In genomic region chr17:2337811-2338657, GRCh38 we compare ENCODE assay signal across 8 cellular contexts. TPM values are rescaled to one million over a fixed set of nuclear protein-coding genes. Genes with fewer than 3 reads are reported as not detected.
A peak's percentile ranks its signal among the peaks of the same experiment; 100 is the strongest.
DNase-seq lines count a peak whose midpoint lies in the region; ATAC-seq, FAIRE-seq and TF ChIP-seq lines count a peak whose summit lies in the region.

No MANE protein-coding gene starts in this region.

- peaks cover 28% of the 10 kb centered on the region for H3K36me3 ChIP-seq in endodermal cell (ENCODE audit: control insufficient read depth, insufficient read depth, low read length)

- H3K4me3 ChIP-seq in AG09309 (ENCODE audit: control insufficient read depth, low read depth, low read length), result peak overlapping the region; percentile 54
- peak overlapping the region; percentile 88 for H3K4me3 ChIP-seq in endodermal cell (ENCODE audit: low read length)

- H3K4me1 ChIP-seq in endodermal cell (ENCODE audit: control insufficient read depth, insufficient read depth, low read length), result peaks cover 11% of the 10 kb centered on the region

- no peak for DNase-seq in AG09309 (ENCODE audit: low read depth)
- DNase-seq in NCI-H146 (lab: John Stamatoyannopoulos, UW), result peak; percentile 58
- peak; percentile 80 for DNase-seq in activated CD8-positive, alpha-beta memory T cell treated with anti-CD3 and anti-CD28 coated beads for 24 hours
- DNase-seq in endodermal cell, result peak; percentile 90
- peak; percentile 45 to 69 for DNase-seq in mesothelial cell of epicardium (ENCODE audit: low spot score in 2 of 2, unreplicated experiment in 2 of 2)
- peak; percentile 21 to 30 for DNase-seq in stimulated activated CD8-positive, alpha-beta memory T cell treated with anti-CD3 and anti-CD28 coated beads, Interleukin-7, amount 100 ng/mL, for 48 hours (ENCODE audit: extremely low read depth in 1 of 2, low read depth in 1 of 2)
- DNase-seq in RCC 7860 (ENCODE audit: low spot score), result no peak

- peak; percentile 24 for ATAC-seq in GM19035 (IDR thresholded peaks at IDR 0.05; ENCODE audit: unreplicated experiment)

- H3K4me3 Mint-ChIP-seq in endodermal cell (no peak overlapping the region), mesothelial cell of epicardium (peak overlapping the region; percentile 100)

- H3K4me1 Mint-ChIP-seq in endodermal cell (peaks cover 14% of the 10 kb centered on the region), mesothelial cell of epicardium (peaks cover 25% of the 10 kb centered on the region)

- no peaks in the 10 kb centered on the region for H3K9me3 Mint-ChIP-seq in endodermal cell
- H3K9me3 Mint-ChIP-seq in mesothelial cell of epicardium, result no peaks in the 10 kb centered on the region

- peak overlapping the region; percentile 22 for H3K27ac Mint-ChIP-seq in endodermal cell
- H3K27ac Mint-ChIP-seq in mesothelial cell of epicardium, result peak overlapping the region; percentile 71

- H3K36me3 Mint-ChIP-seq in endodermal cell (ENCODE audit: low read depth) (peaks cover 18% of the 10 kb centered on the region), mesothelial cell of epicardium (peaks cover 10% of the 10 kb centered on the region)

- no peak for FAIRE-seq in RCC 7860 (lab: Jason Lieb, UNC)

- H3K27ac ChIP-seq in endodermal cell (ENCODE audit: low read depth, low read length), result peak overlapping the region; percentile 24

- H3K27me3 Mint-ChIP-seq in endodermal cell (ENCODE audit: insufficient read depth) (no peaks in the 10 kb centered on the region), mesothelial cell of epicardium (ENCODE audit: low read depth) (no peaks in the 10 kb centered on the region)

- TF ChIP-seq CTCF in AG09309 (IDR thresholded peaks at IDR 0.05; ENCODE audit: control insufficient read depth, insufficient read depth, low read depth, low read length, missing control alignments), result no peak
- TF ChIP-seq CTCF in endodermal cell (conservative IDR thresholded peaks at IDR 0.05), result no peak
- no peak for TF ChIP-seq CTCF in mesothelial cell of epicardium (IDR thresholded peaks at IDR 0.05; ENCODE audit: unreplicated experiment)

- H3K9ac ChIP-seq in endodermal cell (ENCODE audit: extremely low read depth, low read length, poor library complexity, severe bottlenecking), result peak overlapping the region; percentile 67

- H3K9me3 ChIP-seq in endodermal cell (ENCODE audit: control insufficient read depth, low read length), result no peaks in the 10 kb centered on the region

- 3 to 4% methylated on average over 21 to 60 of the region's 60 CpGs for WGBS in endodermal cell (ENCODE audit: insufficient coverage in 1 of 2, insufficient read length in 1 of 2), 2 experiments

- H3K27me3 ChIP-seq in endodermal cell (ENCODE audit: control insufficient read depth, insufficient read depth, low read length, poor library complexity, severe bottlenecking), result no peaks in the 10 kb centered on the region

RNA-seq across cellular contexts. Expression of gene SGSM2, which starts 0.7 kb away (rescaled TPM):
- 10 to 100 TPM; 62.5 to 77.3 TPM for total RNA-seq in endodermal cell
- 80.3 TPM for polyA plus RNA-seq in endodermal cell (2013, experiment 1 of 2)
- polyA plus RNA-seq in endodermal cell (2013, experiment 2 of 2), result 69.3 TPM
- 79.2 to 80.9 TPM (median 79.3 TPM) in 3 replicates for total RNA-seq in mesothelial cell of epicardium

RNA-seq across cellular contexts. Expression of gene TSR1, which starts 1.8 kb away (rescaled TPM):
- total RNA-seq in endodermal cell, result 10 to 100 TPM; 40.1 to 43.3 TPM
- polyA plus RNA-seq in endodermal cell (2013, experiment 1 of 2), result 37.0 TPM
- 38.7 TPM for polyA plus RNA-seq in endodermal cell (2013, experiment 2 of 2)
- 37.7 to 41.4 TPM (median 40.6 TPM) in 3 replicates for total RNA-seq in mesothelial cell of epicardium

RNA-seq across cellular contexts. Expression of gene SRR, which starts 34.3 kb away (rescaled TPM):
- total RNA-seq in endodermal cell (10 to 100 TPM; 10.2 to 38.0 TPM), mesothelial cell of epicardium (13.4 to 17.6 TPM (median 16.0 TPM) in 3 replicates)
- 28.8 TPM for polyA plus RNA-seq in endodermal cell (2013, experiment 1 of 2)
- 28.2 TPM for polyA plus RNA-seq in endodermal cell (2013, experiment 2 of 2)

RNA-seq across cellular contexts. Expression of gene SMG6, which starts 34.4 kb away (rescaled TPM):
- total RNA-seq in endodermal cell (10 to 100 TPM; 44.3 to 56.7 TPM), mesothelial cell of epicardium (55.4 to 58.3 TPM (median 58.3 TPM) in 3 replicates)
- polyA plus RNA-seq in endodermal cell (2013, experiment 1 of 2), result 30.3 TPM
- 26.0 TPM for polyA plus RNA-seq in endodermal cell (2013, experiment 2 of 2)

Comparison
In these comparisons a context has a peak if more than half of its experiments do, and no peak if none do; other contexts are left out.
1. DNase-seq: peak in NCI-H146 (single experiment), activated CD8-positive, alpha-beta memory T cell treated with anti-CD3 and anti-CD28 coated beads for 24 hours (single experiment), endodermal cell (single experiment), mesothelial cell of epicardium (2 of 2) and stimulated activated CD8-positive, alpha-beta memory T cell treated with anti-CD3 and anti-CD28 coated beads, Interleukin-7, amount 100 ng/mL, for 48 hours (2 of 2); none in AG09309 (single experiment) and RCC 7860 (single experiment).